ENCODE assay signal across 8 cellular contexts in genomic region chrX:37685452-37686347, GRCh38. TPM values are rescaled to one million over a fixed set of nuclear protein-coding genes. Genes with fewer than 3 reads are reported as not detected.
DNase-seq lines count a peak whose midpoint lies in the region; ATAC-seq and TF ChIP-seq lines count a peak whose summit lies in the region.

TSS of gene XK (plus strand) at chrX:37685791. CDS start at chrX:37685962, 171 bp downstream.

- intact Hi-C loops in HCT116 (cut with micrococcal nuclease): no loop called here
- intact Hi-C loops in activated CD4-positive, alpha-beta T cell treated with anti-CD3 and anti-CD28 coated beads for 36 hours (cut with DNase I, micrococcal nuclease): loop anchor here in 1 of 2 experiments (10.0 kb wide), 1 partner anchor 149 kb away; no protein-coding TSS in a partner anchor
- intact Hi-C loops in lower lobe of right lung (cut with DNase I): no loop called here

- DNase-seq in HCT116 (ENCODE audit: low read depth, low spot score) (peak; percentile 71), NCI-H1930 (lab: John Stamatoyannopoulos, UW) (peak; percentile 45 to 61), lower lobe of right lung (peak; percentile 71), dedifferentiated amniotic fluid mesenchymal stem cell (ENCODE audit: extremely low spot score) (no peak)
- peak; percentile 69 for DNase-seq in activated CD4-positive, alpha-beta T cell treated with anti-CD3 and anti-CD28 coated beads for 36 hours
- peak; percentile 14 to 30 for DNase-seq in stimulated activated CD4-positive, alpha-beta T cell treated with anti-CD3 and anti-CD28 coated beads, Interleukin-4, amount 100 ng/mL, for 48 hours (ENCODE audit: low read depth in 2 of 2)

- no peak within 1 kb of the TSS for H3K27ac Mint-ChIP-seq in activated CD4-positive, alpha-beta T cell treated with anti-CD3 and anti-CD28 coated beads for 36 hours

- no peak for TF ChIP-seq RAD21 in HCT116 (IDR thresholded peaks at IDR 0.05; ENCODE audit: low read depth)

- no peaks in the 10 kb centered on the region for H3K4me1 Mint-ChIP-seq in activated CD4-positive, alpha-beta T cell treated with anti-CD3 and anti-CD28 coated beads for 36 hours

- H2AFZ ChIP-seq in HCT116 (ENCODE audit: low read depth, low read length, poor library complexity, severe bottlenecking): peak within 1 kb of the TSS; percentile 78

- peak within 1 kb of the TSS; percentile 53; the same call in 1 of the 2 replicates for H3K9ac ChIP-seq in ES-I3 (ENCODE audit: low read depth, low read length)
- peak within 1 kb of the TSS; percentile 44 for H3K9ac ChIP-seq in HCT116 (ENCODE audit: low read length)
- peak within 1 kb of the TSS; percentile 69 to 78 for H3K9ac ChIP-seq in duodenal mucosa (ENCODE audit: low read depth in 1 of 2, low read length in 2 of 2)

- RAD21 ChIA-PET in HCT116 (lab: Charles Lee; ENCODE audit: low non-redundant PET in 1 of 2, low total read pairs in 2 of 2, uncharacterized antibody in 2 of 2, unreplicated experiment in 2 of 2): no interaction called here

- TF ChIP-seq CTCF in HCT116 (IDR thresholded peaks at IDR 0.05 in 2 of 3, conservative IDR thresholded peaks at IDR 0.05 in 1 of 3; ENCODE audit: borderline replicate concordance in 1 of 3, insufficient read depth in 1 of 3, low read depth in 2 of 3, low read length in 2 of 3) (no peak), lower lobe of right lung (IDR thresholded peaks at IDR 0.05) (no peak)

- no peaks in the 10 kb centered on the region for H3K9me2 ChIP-seq in HCT116 (ENCODE audit: insufficient read depth)

- H3K9me3 ChIP-seq in ES-I3 (ENCODE audit: control insufficient read depth, insufficient read depth, low read length) (no peaks in the 10 kb centered on the region), HCT116 (ENCODE audit: control insufficient read depth in 1 of 2, insufficient read depth in 1 of 2, low read depth in 1 of 2, low read length in 2 of 2) (no peaks in the 10 kb centered on the region), duodenal mucosa (ENCODE audit: control insufficient read depth in 1 of 2, low read length in 2 of 2) (no peaks in the 10 kb centered on the region), lower lobe of right lung (no peaks in the 10 kb centered on the region)

- H3K36me3 ChIP-seq in ES-I3 (ENCODE audit: insufficient read depth, low read length): no peaks in the 10 kb centered on the region
- no peaks in the 10 kb centered on the region for H3K36me3 ChIP-seq in HCT116 (ENCODE audit: control insufficient read depth in 1 of 2, insufficient read depth in 2 of 2, low read length in 2 of 2)
- no peaks in the 10 kb centered on the region for H3K36me3 ChIP-seq in duodenal mucosa (ENCODE audit: control insufficient read depth in 1 of 2, insufficient read depth in 2 of 2, low read length in 2 of 2)
- no peaks in the 10 kb centered on the region for H3K36me3 ChIP-seq in lower lobe of right lung

- no TSS peak for BruUV-seq in HCT116 (replicated peaks; lab: Mats Ljungman, UMichigan)

- H3K4me3 ChIP-seq in HCT116 (replicated peaks in 1 of 2; ENCODE audit: low read depth in 1 of 2, low read length in 2 of 2) (peak within 1 kb of the TSS; percentile 38 to 50), duodenal mucosa (ENCODE audit: low read depth in 1 of 2, low read length in 2 of 2) (peak within 1 kb of the TSS; percentile 62 to 68), lower lobe of right lung (peak within 1 kb of the TSS; percentile 54)

- no peaks in the 10 kb centered on the region for H3K27me3 Mint-ChIP-seq in activated CD4-positive, alpha-beta T cell treated with anti-CD3 and anti-CD28 coated beads for 36 hours

- no peaks in the 10 kb centered on the region for H3K79me2 ChIP-seq in HCT116 (ENCODE audit: insufficient read depth, low read length)

- TF ChIP-seq POLR2A in HCT116 (IDR thresholded peaks at IDR 0.05; ENCODE audit: borderline replicate concordance, extremely low read depth, insufficient read depth, insufficient read length): peak; percentile 45

- no peaks in the 10 kb centered on the region for H3K36me3 Mint-ChIP-seq in activated CD4-positive, alpha-beta T cell treated with anti-CD3 and anti-CD28 coated beads for 36 hours (ENCODE audit: low read depth)

- ATAC-seq in HCT116: peak; percentile 95
- ATAC-seq in activated CD4-positive, alpha-beta T cell treated with anti-CD3 and anti-CD28 coated beads for 36 hours: peak; percentile 79
- peak; percentile 88 to 90 for ATAC-seq in lower lobe of right lung

- H3K27ac ChIP-seq in HCT116 (ENCODE audit: low read depth, low read length) (peak within 1 kb of the TSS; percentile 60; the same call in 1 of the 2 replicates), duodenal mucosa (ENCODE audit: low read depth, low read length) (peak within 1 kb of the TSS; percentile 81), lower lobe of right lung (peak within 1 kb of the TSS; percentile 69)

- H3K9me3 Mint-ChIP-seq in activated CD4-positive, alpha-beta T cell treated with anti-CD3 and anti-CD28 coated beads for 36 hours (ENCODE audit: low read depth): no peaks in the 10 kb centered on the region

- no peaks in the 10 kb centered on the region for H4K20me1 ChIP-seq in HCT116 (ENCODE audit: insufficient read depth)

- no peaks in the 10 kb centered on the region for H3K27me3 ChIP-seq in HCT116 (ENCODE audit: insufficient read depth, low read length)
- no peaks in the 10 kb centered on the region for H3K27me3 ChIP-seq in duodenal mucosa (ENCODE audit: control insufficient read depth in 1 of 2, insufficient read depth in 2 of 2, low read length in 2 of 2)
- no peaks in the 10 kb centered on the region for H3K27me3 ChIP-seq in lower lobe of right lung (ENCODE audit: low read depth)

- CTCF ChIA-PET in HCT116 (lab: Charles Lee): no interaction called here
- CTCF ChIA-PET in activated CD4-positive, alpha-beta T cell treated with anti-CD3 and anti-CD28 coated beads for 36 hours (lab: Charles Lee): interaction anchor here (0.6 kb wide), 1 partner anchor 317 kb away, joined by 3 read pairs; no protein-coding TSS in a partner anchor

- H3K4me2 ChIP-seq in HCT116 (ENCODE audit: low read length): peak within 1 kb of the TSS; percentile 72

- H3K4me1 ChIP-seq in ES-I3 (ENCODE audit: insufficient read depth, low read length): peaks cover 14% of the 10 kb centered on the region
- H3K4me1 ChIP-seq in HCT116 (ENCODE audit: control insufficient read depth in 1 of 2, insufficient read depth in 2 of 2, low read length in 2 of 2): peaks cover 11 to 24% of the 10 kb centered on the region in 2 experiments
- peaks cover 0 to 11% of the 10 kb centered on the region in 2 donors for H3K4me1 ChIP-seq in duodenal mucosa (ENCODE audit: control insufficient read depth in 1 of 2, insufficient read depth in 2 of 2, low read length in 2 of 2)
- no peaks in the 10 kb centered on the region for H3K4me1 ChIP-seq in lower lobe of right lung

- peak within 1 kb of the TSS; percentile 46 for H3K4me3 Mint-ChIP-seq in activated CD4-positive, alpha-beta T cell treated with anti-CD3 and anti-CD28 coated beads for 36 hours

- POLR2A ChIA-PET in HCT116 (lab: Charles Lee): no interaction called here
- POLR2A ChIA-PET in activated CD4-positive, alpha-beta T cell treated with anti-CD3 and anti-CD28 coated beads for 36 hours (lab: Charles Lee): no interaction called here

TF ChIP-seq in HCT116, 20 proteins besides CTCF, POLR2A, EP300 and RAD21 (continues in another document):
- TF ChIP-seq EZH2phosphoT487 (IDR thresholded peaks at IDR 0.05; ENCODE audit: borderline replicate concordance) (no peak), CBX3 (IDR thresholded peaks at IDR 0.05; ENCODE audit: low read depth) (peak; percentile 68), CEBPB (IDR thresholded peaks at IDR 0.05; ENCODE audit: low read depth) (no peak), ZBTB33 (IDR thresholded peaks at IDR 0.05; ENCODE audit: extremely low read depth, insufficient replicate concordance, low read length) (no peak), SRF (IDR thresholded peaks at IDR 0.05; ENCODE audit: low read depth) (no peak), JUND (IDR thresholded peaks at IDR 0.05) (no peak), FOSL1 (IDR thresholded peaks at IDR 0.05; ENCODE audit: low read depth) (peak; percentile 55), EGR1 (IDR thresholded peaks at IDR 0.05; ENCODE audit: low read depth) (peak; percentile 53; the same call in 1 of the 2 replicates), SP1 (IDR thresholded peaks at IDR 0.05; ENCODE audit: low read depth) (0 out of 2 replicates have a peak, but pooled peaks have one; percentile 45), EZH2 (IDR thresholded peaks at IDR 0.05) (no peak)

RNA-seq across cellular contexts. Expression of gene XK, which starts in this region (rescaled TPM):
- 2.6 TPM for total RNA-seq in HCT116 (2021; ENCODE audit: unreplicated experiment)
- polyA plus RNA-seq in HCT116 (2012): 1.1 and 1.2 TPM in 2 replicates
- total RNA-seq in activated CD4-positive, alpha-beta T cell treated with anti-CD3 and anti-CD28 coated beads for 36 hours: under 1 TPM in 1 of 2 experiments, not detected in 1; 0.07 TPM
- 2.2 TPM for total RNA-seq in lower lobe of right lung

Comparison
In these comparisons a context has a peak if more than half of its experiments do, and no peak if none do; other contexts are left out.
1. Peak in DNase-seq and ATAC-seq in activated CD4-positive, alpha-beta T cell treated with anti-CD3 and anti-CD28 coated beads for 36 hours; RNA of the gene not detected or under 1 TPM.